ENCODE assay signal across 8 cellular contexts in the genomic region with DNA sequence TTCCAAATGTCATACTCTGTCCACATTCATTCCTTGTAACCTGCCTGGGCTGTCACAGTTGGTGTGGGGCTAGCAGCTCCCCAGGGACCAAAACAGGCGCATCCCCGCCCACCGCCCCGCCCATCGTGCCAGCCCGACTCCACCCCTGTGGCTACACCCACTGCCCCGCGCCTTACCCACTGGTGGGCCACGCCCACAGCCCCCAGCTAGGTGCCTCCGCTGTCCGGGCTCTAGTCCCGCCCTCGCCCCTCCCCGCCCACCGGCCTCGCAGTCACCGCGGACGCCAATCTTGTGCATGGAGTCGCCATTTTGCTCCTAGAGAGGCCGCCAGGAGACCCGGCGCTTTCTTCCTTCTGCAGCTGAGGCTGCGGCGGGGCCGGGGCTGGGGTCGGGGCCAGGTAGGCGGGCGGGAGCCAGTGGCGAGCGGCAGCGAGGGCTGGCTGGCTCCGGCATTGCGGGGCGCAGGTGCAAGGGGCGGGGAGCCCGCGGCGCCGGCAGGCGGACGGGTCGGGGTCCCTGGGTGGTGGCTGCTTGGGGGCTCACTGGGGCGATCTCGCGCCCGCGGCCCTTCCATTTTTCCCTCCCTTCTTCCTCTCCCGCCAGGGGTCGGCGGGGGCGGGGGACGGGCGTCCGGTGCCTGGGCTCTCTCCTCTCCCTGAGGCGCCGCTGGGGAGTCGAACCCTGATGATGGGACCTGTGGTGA. TPM values are rescaled to one million over a fixed set of nuclear protein-coding genes. Genes with fewer than 3 reads are reported as not detected.
DNase-seq lines count a peak whose midpoint lies in the region; ATAC-seq, FAIRE-seq and TF ChIP-seq lines count a peak whose summit lies in the region.

A gene with protein sequence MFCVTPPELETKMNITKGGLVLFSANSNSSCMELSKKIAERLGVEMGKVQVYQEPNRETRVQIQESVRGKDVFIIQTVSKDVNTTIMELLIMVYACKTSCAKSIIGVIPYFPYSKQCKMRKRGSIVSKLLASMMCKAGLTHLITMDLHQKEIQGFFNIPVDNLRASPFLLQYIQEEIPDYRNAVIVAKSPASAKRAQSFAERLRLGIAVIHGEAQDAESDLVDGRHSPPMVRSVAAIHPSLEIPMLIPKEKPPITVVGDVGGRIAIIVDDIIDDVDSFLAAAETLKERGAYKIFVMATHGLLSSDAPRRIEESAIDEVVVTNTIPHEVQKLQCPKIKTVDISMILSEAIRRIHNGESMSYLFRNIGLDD (plus strand): TSS at position 268 of the 703 bp plus-strand sequence. CDS start 7,703 bp downstream, outside the sequence.

- H3K27ac ChIP-seq in astrocyte (ENCODE audit: low read depth, low read length) (peak within 1 kb of the TSS; percentile 59), right cardiac atrium (ENCODE audit: low read length) (peak within 1 kb of the TSS; percentile 85)

- TF ChIP-seq CTCF in GM13977 (IDR thresholded peaks at IDR 0.05; ENCODE audit: extremely low read depth, insufficient read depth, missing control alignments) (no peak), astrocyte (IDR thresholded peaks at IDR 0.05; ENCODE audit: insufficient read depth, low read depth, low read length) (no peak)

- peak within 1 kb of the TSS; percentile 56 for H2AFZ ChIP-seq in astrocyte (ENCODE audit: low read depth, low read length)

- in situ Hi-C loops in GM13977 (cut with MboI; ENCODE audit: low pct_unique_long_range_greater_than_20kb, low sequenced_read_pairs, unreplicated experiment) = no loop called here

- H3K4me2 ChIP-seq in astrocyte (ENCODE audit: low read length) = peak within 1 kb of the TSS; percentile 92

- H3K9ac ChIP-seq in astrocyte (ENCODE audit: low read length) = peak within 1 kb of the TSS; percentile 87

- H3K36me3 ChIP-seq in astrocyte (ENCODE audit: insufficient read depth, low read length) = no peaks in the 10 kb centered on the region

- H3K27me3 Mint-ChIP-seq in astrocyte (ENCODE audit: low read depth, unreplicated experiment) = no peaks in the 10 kb centered on the region

- H3K4me3 ChIP-seq in astrocyte (ENCODE audit: insufficient read depth, low read depth, low read length) = peak within 1 kb of the TSS; percentile 92
- H3K4me3 ChIP-seq in right cardiac atrium (ENCODE audit: low read length) = peak within 1 kb of the TSS; percentile 98

- H3K36me3 Mint-ChIP-seq in astrocyte (ENCODE audit: low read depth, unreplicated experiment) = no peaks in the 10 kb centered on the region

- H3K9me3 ChIP-seq in astrocyte (ENCODE audit: insufficient read depth, low read depth, low read length) = no peaks in the 10 kb centered on the region
- no peaks in the 10 kb centered on the region for H3K9me3 ChIP-seq in right cardiac atrium (ENCODE audit: control insufficient read depth, low read length)

- no peak for FAIRE-seq in astrocyte (lab: Jason Lieb, UNC)
- peak; percentile 9 for FAIRE-seq in urothelium cell line (lab: Jason Lieb, UNC)

- H3K27me3 ChIP-seq in astrocyte (ENCODE audit: insufficient read depth, low read length) (no peaks in the 10 kb centered on the region), right cardiac atrium (ENCODE audit: control insufficient read depth, insufficient read depth) (no peaks in the 10 kb centered on the region)

- H3K27ac Mint-ChIP-seq in astrocyte (ENCODE audit: unreplicated experiment) = peak within 1 kb of the TSS; percentile 86

- H4K20me1 ChIP-seq in astrocyte (ENCODE audit: insufficient read depth, low read length) = peaks cover 19% of the 10 kb centered on the region

- no peaks in the 10 kb centered on the region for H3K9me3 Mint-ChIP-seq in astrocyte (ENCODE audit: unreplicated experiment)

- intact Hi-C loops in right cardiac atrium (cut with DNase I) = no loop called here

- peak within 1 kb of the TSS; percentile 84 for H3K4me3 Mint-ChIP-seq in astrocyte (ENCODE audit: unreplicated experiment)

- under 1% methylated on average over 58 of the region's 58 CpGs for WGBS in right cardiac atrium

- peaks cover 48% of the 10 kb centered on the region for H3K79me2 ChIP-seq in astrocyte (ENCODE audit: insufficient read depth, low read length)

- peak; percentile 98 for DNase-seq in GM13977 (ENCODE audit: low spot score)
- DNase-seq in NCI-H2081 treated with DMSO at 0.1 percent for 48 hours (lab: John Stamatoyannopoulos, UW) = peak; percentile 32
- DNase-seq in T-helper 9 cell = peak; percentile 96
- peak; percentile 79 for DNase-seq in astrocyte (ENCODE audit: low read depth)
- DNase-seq in right cardiac atrium = peak; percentile 97 to 99 (median 98)
- peak; percentile 97 for DNase-seq in putamen (ENCODE audit: low spot score)
- peak; percentile 100 for DNase-seq in urothelium cell line (ENCODE audit: low spot score)

- H3K4me1 Mint-ChIP-seq in astrocyte (ENCODE audit: low read depth, unreplicated experiment) = peaks cover 9% of the 10 kb centered on the region

- H3K4me1 ChIP-seq in astrocyte (ENCODE audit: insufficient read depth, low read length) (peaks cover 22% of the 10 kb centered on the region), right cardiac atrium (ENCODE audit: control insufficient read depth, insufficient read depth, low read length) (no peaks in the 10 kb centered on the region)

- ATAC-seq in HG03025 (IDR thresholded peaks at IDR 0.05; ENCODE audit: low FRiP score, unreplicated experiment) (peak; percentile 57), right cardiac atrium (peak; percentile 96 to 97)

RNA-seq across cellular contexts. Expression of the gene that starts here (rescaled TPM):
- total RNA-seq in astrocyte = 34.0 and 50.6 TPM in 2 replicates
- 10 to 100 TPM; 27.0 to 28.4 (median 27.5) TPM for total RNA-seq in right cardiac atrium
- polyA plus RNA-seq in right cardiac atrium = 20.1 TPM

Comparison
In these comparisons a context has a peak if more than half of its experiments do, and no peak if none do; other contexts are left out.
1. Peak in every context shown above with its lines: DNase-seq, ATAC-seq, H3K4me3 ChIP-seq and H3K27ac ChIP-seq.
2. DNase-seq: peak in every context shown above with its lines; median percentile 100 in urothelium cell line; 98 in GM13977; 98 in right cardiac atrium; 97 in putamen; 96 in T-helper 9 cell; 79 in astrocyte; 32 in NCI-H2081 treated with DMSO at 0.1 percent for 48 hours.